ENCODE assay signal across 34 cellular contexts in genomic region chr3:85228966-85229365, GRCh38.
"Had no signal": no experiment of that assay in that cellular context is flagged by ENCODE, and none has a peak within 500 bp of the region (broad histone marks: within the 10 kb centered on the region; RNA-seq: fewer than 3 reads in every experiment).

No MANE protein-coding gene starts in this region.

- H3K4me1 ChIP-seq: esophagus muscularis mucosa, foreskin keratinocyte, gastrocnemius medialis had no signal

- H3K36me3 ChIP-seq: brain microvascular endothelial cell, esophagus muscularis mucosa, gastrocnemius medialis, WERI-Rb-1 had no signal

- DNase-seq: activated CD4-positive, alpha-beta memory T cell treated with anti-CD3 and anti-CD28 coated beads for 36 hours; activated CD4-positive, alpha-beta T cell treated with anti-CD3 and anti-CD28 coated beads for 36 hours; activated CD4-positive, alpha-beta T cell treated with anti-CD3 and anti-CD28 coated beads, Interleukin-2, amount 10 ng/mL, durations not matched to agents 24 days and 14 days; activated CD4-positive, CD25-positive, alpha-beta regulatory T cell; activated CD4-positive, CD25-positive, alpha-beta regulatory T cell treated with anti-CD3 and anti-CD28 coated beads, Interleukin-2, amount 50 U/mL, for 72 hours; activated CD8-positive, alpha-beta memory T cell treated with anti-CD3 and anti-CD28 coated beads, Interleukin-2, amount 10 ng/mL, durations not matched to agents 7 days and 5 days; activated CD8-positive, alpha-beta memory T cell treated with anti-CD3 and anti-CD28 coated beads, Interleukin-2, amount 50 U/mL, for 48 hours; activated CD8-positive, alpha-beta T cell treated with anti-CD3 and anti-CD28 coated beads, Interleukin-2, amount 10 ng/mL, durations not matched to agents 7 days and 5 days; activated effector memory CD4-positive, alpha-beta T cell treated with Interleukin-2 at 50 U/mL for 16 hours; activated gamma-delta T cell treated with Interleukin-2 at 50 U/mL for 16 hours; activated naive CD4-positive, alpha-beta T cell treated with anti-CD3 and anti-CD28 coated beads, Interleukin-2, amount 50 U/mL, for 16 hours; activated naive CD4-positive, alpha-beta T cell treated with Interleukin-2 at 50 U/mL for 16 hours; activated T-cell treated with anti-CD3 and anti-CD28 coated beads for 4 hours; activated T-cell treated with anti-CD3 and anti-CD28 coated beads, Interleukin-2, amount 50 U/mL, for 4 hours; amniotic stem cell; anterior cingulate cortex; brain microvascular endothelial cell; dorsolateral prefrontal cortex; effector memory CD4-positive, alpha-beta T cell; erythroblast; foreskin keratinocyte; gastrocnemius medialis; glutamatergic neuron; SW 1271; T-cell; T-helper 9 cell; WERI-Rb-1 had no signal

- H3K4me3 ChIP-seq: coronary artery, dorsolateral prefrontal cortex, esophagus muscularis mucosa, gastrocnemius medialis had no signal

- H3K27me3 Mint-ChIP-seq: activated CD4-positive, alpha-beta memory T cell treated with anti-CD3 and anti-CD28 coated beads for 36 hours; activated CD4-positive, alpha-beta T cell treated with anti-CD3 and anti-CD28 coated beads for 36 hours; activated CD4-positive, alpha-beta T cell treated with anti-CD3 and anti-CD28 coated beads, Interleukin-2, amount 10 ng/mL, durations not matched to agents 24 days and 14 days; activated CD8-positive, alpha-beta memory T cell treated with anti-CD3 and anti-CD28 coated beads, Interleukin-2, amount 10 ng/mL, durations not matched to agents 7 days and 5 days; activated naive CD8-positive, alpha-beta T cell; activated T-helper 17 cell treated with anti-CD3 and anti-CD28 coated beads, Interleukin-2, amount 50 U/mL, for 72 hours; central memory CD8-positive, alpha-beta T cell; dendritic cell treated with granulocyte-macrophage colony-stimulating factor and Interleukin-4, amounts not matched to agents 40 ng/mL and 50 ng/mL, for 4 days; T-cell had no signal

- H3K27ac Mint-ChIP-seq: activated CD4-positive, alpha-beta memory T cell treated with anti-CD3 and anti-CD28 coated beads for 36 hours; activated CD4-positive, alpha-beta T cell treated with anti-CD3 and anti-CD28 coated beads for 36 hours; activated CD4-positive, alpha-beta T cell treated with anti-CD3 and anti-CD28 coated beads, Interleukin-2, amount 10 ng/mL, durations not matched to agents 24 days and 14 days; activated CD8-positive, alpha-beta memory T cell treated with anti-CD3 and anti-CD28 coated beads, Interleukin-2, amount 10 ng/mL, durations not matched to agents 7 days and 5 days; activated CD8-positive, alpha-beta T cell treated with anti-CD3 and anti-CD28 coated beads, Interleukin-2, amount 10 ng/mL, durations not matched to agents 7 days and 5 days; activated naive CD8-positive, alpha-beta T cell; activated T-helper 17 cell treated with anti-CD3 and anti-CD28 coated beads, Interleukin-2, amount 50 U/mL, for 72 hours; dendritic cell treated with granulocyte-macrophage colony-stimulating factor and Interleukin-4, amounts not matched to agents 40 ng/mL and 50 ng/mL, for 4 days; T-cell; T-helper 1 cell treated with Interleukin-12 subunit alpha and Interleukin-12 subunit beta and Interleukin-4 antibody, amounts not matched to agents 30 μg/mL and 1 μg/mL, for 36 hours had no signal

- ATAC-seq: activated CD4-positive, alpha-beta T cell treated with anti-CD3 and anti-CD28 coated beads for 36 hours; activated CD8-positive, alpha-beta memory T cell treated with anti-CD3 and anti-CD28 coated beads, Interleukin-2, amount 10 ng/mL, durations not matched to agents 7 days and 5 days; activated CD8-positive, alpha-beta T cell treated with anti-CD3 and anti-CD28 coated beads, Interleukin-2, amount 10 ng/mL, durations not matched to agents 7 days and 5 days; activated T-cell treated with anti-CD3 and anti-CD28 coated beads, Interleukin-2, amount 50 U/mL, for 4 hours; activated T-helper 17 cell treated with anti-CD3 and anti-CD28 coated beads, Interleukin-2, amount 50 U/mL, for 72 hours; foreskin keratinocyte; gastrocnemius medialis; T-cell had no signal

- H3K27me3 ChIP-seq: brain microvascular endothelial cell, dorsolateral prefrontal cortex, esophagus muscularis mucosa, foreskin keratinocyte, gastrocnemius medialis had no signal

- H3K9me3 ChIP-seq: esophagus muscularis mucosa, gastrocnemius medialis had no signal

- H3K4me1 Mint-ChIP-seq: activated CD4-positive, alpha-beta T cell treated with anti-CD3 and anti-CD28 coated beads for 36 hours; activated CD4-positive, alpha-beta T cell treated with anti-CD3 and anti-CD28 coated beads, Interleukin-2, amount 10 ng/mL, durations not matched to agents 24 days and 14 days; activated CD8-positive, alpha-beta memory T cell treated with anti-CD3 and anti-CD28 coated beads, Interleukin-2, amount 10 ng/mL, durations not matched to agents 7 days and 5 days; activated T-helper 17 cell treated with anti-CD3 and anti-CD28 coated beads, Interleukin-2, amount 50 U/mL, for 72 hours; central memory CD8-positive, alpha-beta T cell; T-cell had no signal

- H3K4me3 Mint-ChIP-seq: activated CD4-positive, alpha-beta memory T cell treated with anti-CD3 and anti-CD28 coated beads for 36 hours; activated CD4-positive, alpha-beta T cell treated with anti-CD3 and anti-CD28 coated beads for 36 hours; activated CD4-positive, alpha-beta T cell treated with anti-CD3 and anti-CD28 coated beads, Interleukin-2, amount 10 ng/mL, durations not matched to agents 24 days and 14 days; activated CD8-positive, alpha-beta memory T cell treated with anti-CD3 and anti-CD28 coated beads, Interleukin-2, amount 10 ng/mL, durations not matched to agents 7 days and 5 days; activated CD8-positive, alpha-beta T cell treated with anti-CD3 and anti-CD28 coated beads, Interleukin-2, amount 10 ng/mL, durations not matched to agents 7 days and 5 days; activated naive CD8-positive, alpha-beta T cell; activated T-cell treated with anti-CD3 and anti-CD28 coated beads, Interleukin-2, amount 50 U/mL, for 4 hours; activated T-helper 17 cell treated with anti-CD3 and anti-CD28 coated beads, Interleukin-2, amount 50 U/mL, for 72 hours; central memory CD8-positive, alpha-beta T cell; dendritic cell treated with granulocyte-macrophage colony-stimulating factor and Interleukin-4, amounts not matched to agents 40 ng/mL and 50 ng/mL, for 4 days; T-cell; T-helper 1 cell treated with Interleukin-12 subunit alpha and Interleukin-12 subunit beta and Interleukin-4 antibody, amounts not matched to agents 30 μg/mL and 1 μg/mL, for 36 hours had no signal

- H3K36me3 Mint-ChIP-seq: activated CD4-positive, alpha-beta memory T cell treated with anti-CD3 and anti-CD28 coated beads for 36 hours; activated CD8-positive, alpha-beta memory T cell treated with anti-CD3 and anti-CD28 coated beads, Interleukin-2, amount 10 ng/mL, durations not matched to agents 7 days and 5 days; activated naive CD8-positive, alpha-beta T cell; T-cell had no signal

- H3K27ac ChIP-seq: brain microvascular endothelial cell, coronary artery, dorsolateral prefrontal cortex, esophagus muscularis mucosa, foreskin keratinocyte, gastrocnemius medialis, WERI-Rb-1 had no signal
